1 cellular context compared by ENCODE assay signal in genomic region chr12:125683748-125684381, GRCh38.
TF ChIP-seq lines count a peak whose summit lies in the region.

No MANE protein-coding gene starts in this region.

TF ChIP-seq in GM23338, 12 proteins besides CTCF, POLR2A, EP300 and RAD21 (continued from another document):
- TF ChIP-seq REST (IDR thresholded peaks at IDR 0.05; ENCODE audit: unreplicated experiment): no peak
- no peak for TF ChIP-seq STAT1 (IDR thresholded peaks at IDR 0.05; ENCODE audit: unreplicated experiment)
- TF ChIP-seq ZNF331 (CRISPR knock-in tag; IDR thresholded peaks at IDR 0.05; ENCODE audit: low read depth): no peak
- no peak for TF ChIP-seq POLR2AphosphoS5 (IDR thresholded peaks at IDR 0.05; ENCODE audit: low read depth)
- TF ChIP-seq ZNF114 (CRISPR knock-in tag; IDR thresholded peaks at IDR 0.05): no peak
